Comparison of ENCODE assay signal across 8 cellular contexts in genomic region chr9:116686693-116687073, GRCh38. TPM values are rescaled to one million over a fixed set of nuclear protein-coding genes. Genes with fewer than 3 reads are reported as not detected.
DNase-seq lines count a peak whose midpoint lies in the region; ATAC-seq, FAIRE-seq and TF ChIP-seq lines count a peak whose summit lies in the region.

No MANE protein-coding gene starts in this region.

- H3K4me1 ChIP-seq in right atrium auricular region (peaks cover 0 to 33% of the 10 kb centered on the region in 2 donors), small intestine (ENCODE audit: control insufficient read depth in 2 of 2, insufficient read depth in 1 of 2, low read depth in 1 of 2, low read length in 1 of 2) (peaks cover 8 to 23% of the 10 kb centered on the region in 2 donors)

- peak overlapping the region; percentile 56 for H3K27ac Mint-ChIP-seq in T-helper 2 cell treated with Interferon-gamma antibody and Interleukin-4, amounts not matched to agents 5 μg/mL and 100 μg/mL, for 36 hours

- peak; percentile 33 for ATAC-seq in HG03025 (IDR thresholded peaks at IDR 0.05; ENCODE audit: low FRiP score, unreplicated experiment)

- H3K4me3 Mint-ChIP-seq in T-helper 2 cell treated with Interferon-gamma antibody and Interleukin-4, amounts not matched to agents 5 μg/mL and 100 μg/mL, for 36 hours: peak overlapping the region; percentile 85

- peaks cover 43% of the 10 kb centered on the region for H3K4me1 Mint-ChIP-seq in T-helper 2 cell treated with Interferon-gamma antibody and Interleukin-4, amounts not matched to agents 5 μg/mL and 100 μg/mL, for 36 hours (ENCODE audit: low read depth)

- no peaks in the 10 kb centered on the region for H3K27me3 Mint-ChIP-seq in T-helper 2 cell treated with Interferon-gamma antibody and Interleukin-4, amounts not matched to agents 5 μg/mL and 100 μg/mL, for 36 hours (ENCODE audit: low read depth)

- WGBS in small intestine, 3 donors: 2 to 14% (median 8%) methylated on average over 7 of the region's 7 CpGs

- no peaks in the 10 kb centered on the region for H3K27me3 ChIP-seq in right atrium auricular region
- H3K27me3 ChIP-seq in small intestine (ENCODE audit: control insufficient read depth in 2 of 2, insufficient read depth in 2 of 2, low read length in 2 of 2): no peaks in the 10 kb centered on the region

- H3K27ac ChIP-seq in right atrium auricular region (peak overlapping the region; percentile 82 to 89), small intestine (ENCODE audit: low read depth in 1 of 2, low read length in 1 of 2) (peak overlapping the region in 1 of 2 donors; percentile 15)

- TF ChIP-seq CTCF in WI38 (IDR thresholded peaks at IDR 0.05; ENCODE audit: low read depth, low read length) (no peak), right atrium auricular region (IDR thresholded peaks at IDR 0.05) (no peak), D721Med (IDR thresholded peaks at IDR 0.05; ENCODE audit: insufficient read depth, missing control alignments) (no peak)

- peak overlapping the region; percentile 86 for H3K4me3 ChIP-seq in WI38 (ENCODE audit: low read depth, low read length)
- peak overlapping the region; percentile 80 to 90 for H3K4me3 ChIP-seq in right atrium auricular region
- peak overlapping the region; percentile 74 to 84 for H3K4me3 ChIP-seq in small intestine (ENCODE audit: low read depth in 1 of 2, low read length in 2 of 2)

- FAIRE-seq in small intestine (lab: Jason Lieb, UNC): no peak
- FAIRE-seq in D721Med (lab: Jason Lieb, UNC): no peak

- peaks cover 8% of the 10 kb centered on the region for H3K9me3 Mint-ChIP-seq in T-helper 2 cell treated with Interferon-gamma antibody and Interleukin-4, amounts not matched to agents 5 μg/mL and 100 μg/mL, for 36 hours

- H3K36me3 Mint-ChIP-seq in T-helper 2 cell treated with Interferon-gamma antibody and Interleukin-4, amounts not matched to agents 5 μg/mL and 100 μg/mL, for 36 hours (ENCODE audit: low read depth): no peaks in the 10 kb centered on the region

- H3K9me3 ChIP-seq in right atrium auricular region (no peaks in the 10 kb centered on the region), small intestine (ENCODE audit: control insufficient read depth, low read depth) (no peaks in the 10 kb centered on the region)

- H3K36me3 ChIP-seq in right atrium auricular region (no peaks in the 10 kb centered on the region), small intestine (ENCODE audit: control insufficient read depth in 2 of 2, insufficient read depth in 2 of 2, low read length in 2 of 2) (no peaks in the 10 kb centered on the region)

- DNase-seq in T-helper 2 cell treated with Interferon-gamma antibody and Interleukin-4, amounts not matched to agents 5 μg/mL and 100 μg/mL, for 36 hours (ENCODE audit: low spot score): no peak
- DNase-seq in T-helper 2 cell (no peak), right atrium auricular region (ENCODE audit: low spot score) (no peak), small intestine (no peak), D721Med (ENCODE audit: insufficient read length, low spot score) (no peak), NCI-H1092 treated with DMSO at 0.1 percent for 48 hours (lab: John Stamatoyannopoulos, UW) (no peak)

RNA-seq across cellular contexts. Expression of gene TRIM32, which starts 0.4 kb away (rescaled TPM):
- total RNA-seq in right atrium auricular region: 10 to 100 TPM; 12.2 to 13.9 TPM
- polyA plus RNA-seq in small intestine: 1 to 10 TPM; 3.8 to 8.9 (median 5.1) TPM
